8 cellular contexts compared by ENCODE assay signal in the genomic region with DNA sequence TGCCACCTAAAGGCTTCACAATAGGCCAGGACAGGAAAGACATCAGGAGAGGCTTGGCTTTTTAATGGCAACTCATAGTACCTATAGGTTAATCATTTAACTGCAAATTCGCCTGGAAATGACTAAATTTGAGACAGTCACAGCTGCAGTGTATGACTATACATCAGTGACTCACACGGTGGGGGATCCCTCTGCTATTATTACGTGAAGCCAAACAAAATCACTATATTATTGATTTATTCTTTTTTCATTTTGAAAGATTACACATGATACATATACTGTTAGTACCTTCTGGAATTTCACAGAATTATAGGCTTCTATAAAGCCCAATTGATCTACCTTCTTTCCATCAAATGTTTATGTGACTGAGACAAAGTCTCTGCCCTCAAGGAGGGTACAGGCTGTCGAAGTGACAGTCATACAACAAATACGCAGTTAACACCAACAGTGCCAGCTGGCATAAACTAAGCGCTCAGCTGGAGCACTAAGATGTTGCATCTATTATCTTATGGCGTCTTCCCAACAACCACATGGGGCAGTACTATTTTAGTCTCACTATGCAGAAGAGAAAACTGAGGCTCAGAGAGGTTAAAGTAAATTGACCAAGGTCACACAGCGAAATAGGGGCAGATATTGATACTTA.
A peak's percentile ranks its signal among the peaks of the same experiment; 100 is the strongest.
DNase-seq lines count a peak whose midpoint lies in the region; ATAC-seq and TF ChIP-seq lines count a peak whose summit lies in the region.

No MANE protein-coding gene starts in this region.

- ATAC-seq in GM19324 (IDR thresholded peaks at IDR 0.05; ENCODE audit: low FRiP score, unreplicated experiment) (peak; percentile 52), HG03175 (IDR thresholded peaks at IDR 0.05; ENCODE audit: unreplicated experiment) (peak; percentile 90)
- ATAC-seq in activated naive CD8-positive, alpha-beta T cell treated with anti-CD3 and anti-CD28 coated beads, Interleukin-2, amount 50 U/mL, for 24 hours: peak; percentile 87
- no peak for ATAC-seq in effector memory CD8-positive, alpha-beta T cell (replicated peaks)

- H3K4me3 ChIP-seq in A673 (ENCODE audit: low read depth, low read length, poor library complexity, severe bottlenecking): no peak overlapping the region

- H3K36me3 ChIP-seq in A673 (ENCODE audit: insufficient read depth, low read length, poor library complexity, severe bottlenecking): no peaks in the 10 kb centered on the region

- H3K9me3 Mint-ChIP-seq in activated naive CD8-positive, alpha-beta T cell treated with anti-CD3 and anti-CD28 coated beads, Interleukin-2, amount 50 U/mL, for 24 hours: no peaks in the 10 kb centered on the region
- H3K9me3 Mint-ChIP-seq in effector memory CD8-positive, alpha-beta T cell: no peaks in the 10 kb centered on the region

- H3K27ac Mint-ChIP-seq in activated naive CD8-positive, alpha-beta T cell treated with anti-CD3 and anti-CD28 coated beads, Interleukin-2, amount 50 U/mL, for 24 hours: peak overlapping the region; percentile 91
- peak overlapping the region in 1 of 2 donors; percentile 80 for H3K27ac Mint-ChIP-seq in effector memory CD8-positive, alpha-beta T cell

- no peak for TF ChIP-seq CTCF in A673 (conservative IDR thresholded peaks at IDR 0.05; ENCODE audit: low read depth, low read length)

- H3K4me1 ChIP-seq in A673 (ENCODE audit: insufficient read depth, low read length, poor library complexity, severe bottlenecking): no peaks in the 10 kb centered on the region

- H3K4me3 Mint-ChIP-seq in activated naive CD8-positive, alpha-beta T cell treated with anti-CD3 and anti-CD28 coated beads, Interleukin-2, amount 50 U/mL, for 24 hours: peak overlapping the region; percentile 47
- no peak overlapping the region for H3K4me3 Mint-ChIP-seq in effector memory CD8-positive, alpha-beta T cell

- H3K27ac ChIP-seq in A673 (ENCODE audit: low read depth, low read length, poor library complexity, severe bottlenecking): no peak overlapping the region

- DNase-seq in A673 (ENCODE audit: low spot score) (peak; percentile 8), NCI-H748 treated with DMSO at 0.1 percent for 48 hours (lab: John Stamatoyannopoulos, UW) (no peak), NCI-H510A treated with DMSO at 0.1 percent for 48 hours (lab: John Stamatoyannopoulos, UW) (no peak)
- no peak for DNase-seq in activated naive CD8-positive, alpha-beta T cell treated with anti-CD3 and anti-CD28 coated beads, Interleukin-2, amount 50 U/mL, for 24 hours
- peak; percentile 64 for DNase-seq in stimulated activated CD8-positive, alpha-beta memory T cell treated with anti-CD3 and anti-CD28 coated beads, Interleukin-4, amount 100 ng/mL, for 48 hours
- no peak for DNase-seq in effector memory CD8-positive, alpha-beta T cell

- CTCF ChIA-PET in A673 (lab: Charles Lee): no interaction called here

- POLR2A ChIA-PET in A673 (lab: Charles Lee; ENCODE audit: low non-redundant PET): no interaction called here

- no peaks in the 10 kb centered on the region for H3K27me3 ChIP-seq in A673 (replicated peaks; ENCODE audit: insufficient read depth, low read depth, low read length, poor library complexity)

- peaks cover 68% of the 10 kb centered on the region for H3K4me1 Mint-ChIP-seq in activated naive CD8-positive, alpha-beta T cell treated with anti-CD3 and anti-CD28 coated beads, Interleukin-2, amount 50 U/mL, for 24 hours
- H3K4me1 Mint-ChIP-seq in effector memory CD8-positive, alpha-beta T cell (ENCODE audit: low read depth in 2 of 2): peaks cover 16 to 18% of the 10 kb centered on the region in 2 donors

- no peaks in the 10 kb centered on the region for H3K9me3 ChIP-seq in A673 (ENCODE audit: low read depth, low read length, poor library complexity, severe bottlenecking)

- H3K27me3 Mint-ChIP-seq in activated naive CD8-positive, alpha-beta T cell treated with anti-CD3 and anti-CD28 coated beads, Interleukin-2, amount 50 U/mL, for 24 hours: peaks cover 1% of the 10 kb centered on the region
- H3K27me3 Mint-ChIP-seq in effector memory CD8-positive, alpha-beta T cell: no peaks in the 10 kb centered on the region

- no TSS peak for BruUV-seq in A673 (replicated peaks; lab: Mats Ljungman, UMichigan)

- peaks cover 2% of the 10 kb centered on the region for H3K36me3 Mint-ChIP-seq in activated naive CD8-positive, alpha-beta T cell treated with anti-CD3 and anti-CD28 coated beads, Interleukin-2, amount 50 U/mL, for 24 hours (ENCODE audit: low read depth)
- peaks cover 7% of the 10 kb centered on the region for H3K36me3 Mint-ChIP-seq in effector memory CD8-positive, alpha-beta T cell (ENCODE audit: insufficient read depth)

- intact Hi-C loops in A673 (cut with micrococcal nuclease; ENCODE audit: unreplicated experiment): no loop called here

Comparison
In these comparisons a context has a peak if more than half of its experiments do, and no peak if none do; other contexts are left out.
1. DNase-seq: peak in A673 (single experiment) and stimulated activated CD8-positive, alpha-beta memory T cell treated with anti-CD3 and anti-CD28 coated beads, Interleukin-4, amount 100 ng/mL, for 48 hours (single experiment); none in activated naive CD8-positive, alpha-beta T cell treated with anti-CD3 and anti-CD28 coated beads, Interleukin-2, amount 50 U/mL, for 24 hours (single experiment), NCI-H748 treated with DMSO at 0.1 percent for 48 hours (single experiment), NCI-H510A treated with DMSO at 0.1 percent for 48 hours (single experiment) and effector memory CD8-positive, alpha-beta T cell (0 of 3).